In genomic region chr20:1660263-1660662, GRCh38 we compare ENCODE assay signal across 21 cellular contexts. TPM values are rescaled to one million over a fixed set of nuclear protein-coding genes. Genes with fewer than 3 reads are reported as not detected.
DNase-seq lines count a peak whose midpoint lies in the region; ATAC-seq and TF ChIP-seq lines count a peak whose summit lies in the region.
"Had no signal": no experiment of that assay in that cellular context is flagged by ENCODE, and none has a peak within 500 bp of the region (broad histone marks: within the 10 kb centered on the region; RNA-seq: fewer than 3 reads in every experiment).

No MANE protein-coding gene starts in this region.

- TF ChIP-seq POLR2A in heart left ventricle (IDR thresholded peaks at IDR 0.05) = no peak

- H3K9me3 ChIP-seq in PC-3 (ENCODE audit: low read length) (no peaks in the 10 kb centered on the region), heart left ventricle (no peaks in the 10 kb centered on the region)
- H3K9me3 ChIP-seq: BLaER1 treated with 17β-estradiol and CSF1 and Interleukin-3, amounts not matched to agents 10 nM and 100 nM; sigmoid colon had no signal

- H3K27ac Mint-ChIP-seq in activated naive CD8-positive, alpha-beta T cell = peak overlapping the region; percentile 99
- H3K27ac Mint-ChIP-seq in stimulated activated effector memory CD8-positive, alpha-beta T cell treated with anti-CD3 and anti-CD28 coated beads, Interleukin-12 subunit alpha, Interleukin-12 subunit beta, amount 100 ng/mL, for 72 hours = peak overlapping the region; percentile 80

- H3K4me1 ChIP-seq in PC-3 (ENCODE audit: insufficient read depth, low read length) (peaks cover 10% of the 10 kb centered on the region), heart left ventricle (peaks cover 0 to 43% (median 0%) of the 10 kb centered on the region in 12 donors)
- H3K4me1 ChIP-seq: sigmoid colon had no signal

- DNase-seq in activated T-cell treated with anti-CD3 and anti-CD28 coated beads, Interleukin-2, amount 50 U/mL, for 4 hours = no peak
- no peak for DNase-seq in activated T-cell treated with anti-CD3 and anti-CD28 coated beads, Interleukin-2, amount 50 U/mL, for 1 hour
- DNase-seq in PC-3 = peak; percentile 28
- no peak for DNase-seq in stimulated activated effector memory CD8-positive, alpha-beta T cell treated with anti-CD3 and anti-CD28 coated beads, Interleukin-12 subunit alpha, Interleukin-12 subunit beta, amount 100 ng/mL, for 72 hours (ENCODE audit: low spot score in 2 of 2)
- no peak for DNase-seq in heart left ventricle
- no peak for DNase-seq in head of caudate nucleus
- no peak for DNase-seq in retina
- DNase-seq: effector CD4-positive, alpha-beta T cell; foreskin melanocyte; hypothalamus; islet precursor cell; midbrain; NCI-H2171; NCI-H524; RPMI8226; sigmoid colon had no signal

- POLR2A ChIA-PET in PC-3 (lab: Charles Lee; ENCODE audit: unreplicated experiment) = no interaction called here

- peak overlapping the region; percentile 25 for H3K4me3 Mint-ChIP-seq in activated T-cell treated with anti-CD3 and anti-CD28 coated beads, Interleukin-2, amount 50 U/mL, for 4 hours
- peak overlapping the region; percentile 54 for H3K4me3 Mint-ChIP-seq in activated naive CD8-positive, alpha-beta T cell
- no peak overlapping the region for H3K4me3 Mint-ChIP-seq in stimulated activated effector memory CD8-positive, alpha-beta T cell treated with anti-CD3 and anti-CD28 coated beads, Interleukin-12 subunit alpha, Interleukin-12 subunit beta, amount 100 ng/mL, for 72 hours
- H3K4me3 Mint-ChIP-seq: neural crest cell had no signal

- no peaks in the 10 kb centered on the region for H3K9me2 ChIP-seq in PC-3 (replicated peaks; ENCODE audit: low read length)

- H3K27me3 Mint-ChIP-seq in activated T-cell treated with anti-CD3 and anti-CD28 coated beads, Interleukin-2, amount 50 U/mL, for 4 hours (ENCODE audit: low read depth) = no peaks in the 10 kb centered on the region
- H3K27me3 Mint-ChIP-seq in activated naive CD8-positive, alpha-beta T cell = no peaks in the 10 kb centered on the region

- H3K36me3 ChIP-seq in PC-3 (ENCODE audit: low read depth, low read length) (no peaks in the 10 kb centered on the region), heart left ventricle (no peaks in the 10 kb centered on the region)
- H3K36me3 ChIP-seq: BLaER1 treated with 17β-estradiol and CSF1 and Interleukin-3, amounts not matched to agents 10 nM and 100 nM; sigmoid colon had no signal

- CTCF ChIA-PET in PC-3 (lab: Charles Lee) = no interaction called here

- no peaks in the 10 kb centered on the region for H4K20me1 ChIP-seq in PC-3 (ENCODE audit: low read length)
- H4K20me1 ChIP-seq: BLaER1 treated with 17β-estradiol and CSF1 and Interleukin-3, amounts not matched to agents 10 nM and 100 nM had no signal

- H3K4me3 ChIP-seq in PC-3 (ENCODE audit: low read length) = no peak overlapping the region
- H3K4me3 ChIP-seq in heart left ventricle = no peak overlapping the region
- H3K4me3 ChIP-seq: BLaER1 treated with 17β-estradiol and CSF1 and Interleukin-3, amounts not matched to agents 10 nM and 100 nM; sigmoid colon; SK-N-MC had no signal

- peaks cover 93% of the 10 kb centered on the region for H3K4me1 Mint-ChIP-seq in activated T-cell treated with anti-CD3 and anti-CD28 coated beads, Interleukin-2, amount 50 U/mL, for 4 hours (ENCODE audit: low read depth)
- peaks cover 90% of the 10 kb centered on the region for H3K4me1 Mint-ChIP-seq in activated naive CD8-positive, alpha-beta T cell (ENCODE audit: low read depth)
- peaks cover 96% of the 10 kb centered on the region for H3K4me1 Mint-ChIP-seq in stimulated activated effector memory CD8-positive, alpha-beta T cell treated with anti-CD3 and anti-CD28 coated beads, Interleukin-12 subunit alpha, Interleukin-12 subunit beta, amount 100 ng/mL, for 72 hours
- H3K4me1 Mint-ChIP-seq: neural crest cell had no signal

- BruUV-seq in PC-3 (replicated peaks; lab: Mats Ljungman, UMichigan) = no TSS peak

- peak; percentile 79 to 80 for ATAC-seq in activated T-cell treated with anti-CD3 and anti-CD28 coated beads, Interleukin-2, amount 50 U/mL, for 4 hours
- peak; percentile 49 for ATAC-seq in PC-3
- ATAC-seq in stimulated activated effector memory CD8-positive, alpha-beta T cell treated with anti-CD3 and anti-CD28 coated beads, Interleukin-12 subunit alpha, Interleukin-12 subunit beta, amount 100 ng/mL, for 72 hours = no peak
- no peak for ATAC-seq in heart left ventricle

- peaks cover 2% of the 10 kb centered on the region for H3K36me3 Mint-ChIP-seq in activated T-cell treated with anti-CD3 and anti-CD28 coated beads, Interleukin-2, amount 50 U/mL, for 4 hours (ENCODE audit: insufficient read depth)
- H3K36me3 Mint-ChIP-seq in activated naive CD8-positive, alpha-beta T cell = peaks cover 22% of the 10 kb centered on the region
- H3K36me3 Mint-ChIP-seq in stimulated activated effector memory CD8-positive, alpha-beta T cell treated with anti-CD3 and anti-CD28 coated beads, Interleukin-12 subunit alpha, Interleukin-12 subunit beta, amount 100 ng/mL, for 72 hours = no peaks in the 10 kb centered on the region

- no peak overlapping the region for H3K9ac ChIP-seq in PC-3 (ENCODE audit: low read length)
- H3K9ac ChIP-seq: BLaER1 treated with 17β-estradiol and CSF1 and Interleukin-3, amounts not matched to agents 10 nM and 100 nM had no signal

- no peak for TF ChIP-seq CTCF in PC-3 (conservative IDR thresholded peaks at IDR 0.05; ENCODE audit: low read depth, low read length)
- TF ChIP-seq CTCF in heart left ventricle (IDR thresholded peaks at IDR 0.05) = no peak

- 36 to 55% (median 41%) methylated on average over 2 of the region's 2 CpGs for WGBS in heart left ventricle, 4 donors

- H2AFZ ChIP-seq in PC-3 (ENCODE audit: low read length) = no peak overlapping the region

- intact Hi-C loops in PC-3 (cut with micrococcal nuclease) (no loop called here), heart left ventricle (cut with DNase I) (no loop called here), head of caudate nucleus (cut with DNase I) (loop anchor here (10.0 kb wide), 1 partner anchor 65 kb away; no protein-coding TSS in a partner anchor)

- H3K27ac ChIP-seq in PC-3 (ENCODE audit: low read length) (no peak overlapping the region), heart left ventricle (no peak overlapping the region)
- H3K27ac ChIP-seq: BLaER1 treated with 17β-estradiol and CSF1 and Interleukin-3, amounts not matched to agents 10 nM and 100 nM; sigmoid colon; SK-N-MC had no signal

- no peaks in the 10 kb centered on the region for H3K79me2 ChIP-seq in PC-3 (ENCODE audit: low read length)

- H3K27me3 ChIP-seq in PC-3 (ENCODE audit: low read length) (no peaks in the 10 kb centered on the region), heart left ventricle (peaks cover 0 to 21% (median 0%) of the 10 kb centered on the region in 9 donors)
- H3K27me3 ChIP-seq: BLaER1 treated with 17β-estradiol and CSF1 and Interleukin-3, amounts not matched to agents 10 nM and 100 nM; sigmoid colon had no signal

- H3K4me2 ChIP-seq in PC-3 (ENCODE audit: low read length) = no peak overlapping the region
- H3K4me2 ChIP-seq: BLaER1 treated with 17β-estradiol and CSF1 and Interleukin-3, amounts not matched to agents 10 nM and 100 nM had no signal

- no peaks in the 10 kb centered on the region for H3F3A ChIP-seq in PC-3 (ENCODE audit: low read length, unreplicated experiment)

- peaks cover 11% of the 10 kb centered on the region for H3K9me3 Mint-ChIP-seq in activated T-cell treated with anti-CD3 and anti-CD28 coated beads, Interleukin-2, amount 50 U/mL, for 4 hours
- H3K9me3 Mint-ChIP-seq in activated naive CD8-positive, alpha-beta T cell (ENCODE audit: low read depth) = no peaks in the 10 kb centered on the region
- H3K9me3 Mint-ChIP-seq in stimulated activated effector memory CD8-positive, alpha-beta T cell treated with anti-CD3 and anti-CD28 coated beads, Interleukin-12 subunit alpha, Interleukin-12 subunit beta, amount 100 ng/mL, for 72 hours = no peaks in the 10 kb centered on the region
- H3K9me3 Mint-ChIP-seq: neural crest cell had no signal

RNA-seq across cellular contexts. Expression of gene SIRPG, which starts 2.7 kb away (rescaled TPM):
- total RNA-seq in activated T-cell treated with anti-CD3 and anti-CD28 coated beads, Interleukin-2, amount 50 U/mL, for 4 hours = 10 to 100 TPM; 11.6 to 13.3 (median 12.0) TPM
- 0.86 TPM in 1 of 2 replicates, not detected in the other for total RNA-seq in PC-3 (2014; rRNA removed)
- 1 to 10 TPM in 1 of 9 donors, under 1 TPM in 1, not detected in 7; 0.54 to 2.3 TPM for total RNA-seq in heart left ventricle
- not detected for polyA plus RNA-seq in heart left ventricle
- total RNA-seq: H4, neural crest cell had no signal

RNA-seq across cellular contexts. Expression of gene SIRPB1, which starts 40.5 kb away (rescaled TPM):
- total RNA-seq in activated T-cell treated with anti-CD3 and anti-CD28 coated beads, Interleukin-2, amount 50 U/mL, for 4 hours = under 1 TPM; 0.34 to 0.78 (median 0.73) TPM
- total RNA-seq in PC-3 (2014; rRNA removed) = 1.7 and 11.6 TPM in 2 replicates
- 10 to 100 TPM in 1 of 9 donors, 1 to 10 TPM in 6, under 1 TPM in 2; 0.19 to 14.0 (median 2.1) TPM for total RNA-seq in heart left ventricle
- polyA plus RNA-seq in heart left ventricle = under 1 TPM; 0.34 to 0.35 TPM

Comparison
In these comparisons a context has a peak if more than half of its experiments do, and no peak if none do; other contexts are left out.
1. ATAC-seq: peak in activated T-cell treated with anti-CD3 and anti-CD28 coated beads, Interleukin-2, amount 50 U/mL, for 4 hours (2 of 2) and PC-3 (single experiment); none in stimulated activated effector memory CD8-positive, alpha-beta T cell treated with anti-CD3 and anti-CD28 coated beads, Interleukin-12 subunit alpha, Interleukin-12 subunit beta, amount 100 ng/mL, for 72 hours (single experiment) and heart left ventricle (0 of 4).